In the genomic region with DNA sequence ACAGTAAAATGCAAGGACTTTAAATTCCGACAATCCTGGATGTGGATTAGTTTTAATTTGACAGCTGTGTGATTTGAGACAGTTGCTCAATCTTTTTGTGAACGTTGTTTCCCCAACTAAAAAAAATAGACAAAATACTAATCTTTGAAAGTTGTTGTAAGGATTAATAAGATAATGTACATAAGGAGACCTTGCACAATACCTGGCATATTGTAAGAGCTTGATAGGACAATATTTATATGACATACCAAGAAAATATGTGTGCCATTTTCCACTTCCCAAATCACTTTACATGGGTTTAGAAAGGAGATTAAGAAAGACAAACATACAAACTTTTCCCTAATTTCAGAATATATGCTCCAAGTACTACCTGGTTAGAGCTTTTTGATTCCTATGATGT, we compare ENCODE assay signal across 14 cellular contexts. TPM values are rescaled to one million over a fixed set of nuclear protein-coding genes. Genes with fewer than 3 reads are reported as not detected.
DNase-seq lines count a peak whose midpoint lies in the region; ATAC-seq, FAIRE-seq and TF ChIP-seq lines count a peak whose summit lies in the region.
"Had no signal": no experiment of that assay in that cellular context is flagged by ENCODE, and none has a peak within 500 bp of the region (broad histone marks: within the 10 kb centered on the region; RNA-seq: fewer than 3 reads in every experiment).

No MANE protein-coding gene starts in this region.

- H3K27ac ChIP-seq in IMR-90 (ENCODE audit: insufficient read depth, low read length) (no peak overlapping the region), K562 (ENCODE audit: extremely low read depth, low read depth, low read length) (no peak overlapping the region), skeletal muscle tissue (ENCODE audit: low read depth, low read length) (peak overlapping the region; percentile 31)

- no peaks in the 10 kb centered on the region for H3K79me1 ChIP-seq in IMR-90 (ENCODE audit: low read depth in 1 of 2, low read length in 2 of 2)

- TF ChIP-seq POLR2A in IMR-90 (IDR thresholded peaks at IDR 0.05; ENCODE audit: low read depth, low read length) (no peak), K562 (conservative IDR thresholded peaks at IDR 0.05) (no peak)

- no peak overlapping the region for H3K14ac ChIP-seq in IMR-90 (replicated peaks; ENCODE audit: low read depth, low read length)

- peak overlapping the region; percentile 19; the same call in 2 of the 3 replicates for H2BK15ac ChIP-seq in IMR-90 (ENCODE audit: low read depth, low read length)

- CTCF ChIA-PET in IMR-90 (lab: Yijun Ruan, JAX) (interaction anchor here (0.6 to 0.7 kb wide), 2 partner anchors 11 to 228 kb away, joined by 3 read pairs; no protein-coding TSS in a partner anchor), K562 (lab: Yijun Ruan, JAX; ENCODE audit: low intra/inter-chr PET ratio) (no interaction called here)

- no peaks in the 10 kb centered on the region for H3K79me2 ChIP-seq in K562 (ENCODE audit: control insufficient read depth, insufficient read depth, low read length)

- H3K27me3 ChIP-seq in IMR-90 (ENCODE audit: control insufficient read depth, insufficient read depth, low read length): no peaks in the 10 kb centered on the region
- peaks cover 0 to 4% of the 10 kb centered on the region in 2 experiments; a peak in 1 of 5 replicates for H3K27me3 ChIP-seq in K562 (ENCODE audit: control insufficient read depth in 2 of 2, insufficient read depth in 2 of 2, low read length in 2 of 2)
- H3K27me3 ChIP-seq in skeletal muscle tissue (ENCODE audit: control insufficient read depth in 3 of 3, insufficient read depth in 3 of 3, low read length in 3 of 3): no peaks in the 10 kb centered on the region

- no peaks in the 10 kb centered on the region for H4K20me1 ChIP-seq in IMR-90 (ENCODE audit: insufficient read depth, low read length)
- H4K20me1 ChIP-seq in K562 (replicated peaks; ENCODE audit: control insufficient read depth, insufficient read depth, low read length): no peaks in the 10 kb centered on the region

- no peak overlapping the region for H2AK9ac ChIP-seq in IMR-90 (replicated peaks; ENCODE audit: low read depth, low read length, poor library complexity)

- POLR2A ChIA-PET in IMR-90 (lab: Charles Lee; ENCODE audit: unreplicated experiment) (no interaction called here), K562 (lab: Yijun Ruan, JAX) (interaction anchor here (0.6 to 2.2 kb wide), 4 partner anchors 9 to 33 kb away, joined by 3 to 14 read pairs (median 4); no protein-coding TSS in a partner anchor)

- no peak overlapping the region for H2AK5ac ChIP-seq in IMR-90 (ENCODE audit: low read depth, low read length)

- peaks cover 7% of the 10 kb centered on the region; the same call in 1 of the 2 replicates for H3K9me1 ChIP-seq in IMR-90 (ENCODE audit: insufficient read depth, low read length)
- H3K9me1 ChIP-seq in K562 (ENCODE audit: control insufficient read depth, insufficient read depth, low read length): no peaks in the 10 kb centered on the region

- H4K91ac ChIP-seq in IMR-90 (ENCODE audit: insufficient read depth, low read depth, low read length): no peak overlapping the region

- dilution Hi-C loops in IMR-90 (cut with HindIII; ENCODE audit: low sequenced_read_pairs, unreplicated experiment): no loop called here

- no peak overlapping the region for H2BK20ac ChIP-seq in IMR-90 (ENCODE audit: low read depth, low read length)

- BruUV-seq in IMR-90 (replicated peaks; lab: Mats Ljungman, UMichigan) (no TSS peak), K562 (replicated peaks; lab: Mats Ljungman, UMichigan) (no TSS peak)

- H3K4me2 ChIP-seq in IMR-90 (ENCODE audit: low read depth, low read length): peak overlapping the region; percentile 49; the same call in 1 of the 2 replicates
- H3K4me2 ChIP-seq in K562 (ENCODE audit: insufficient read depth, low read length): no peak overlapping the region

- 0 out of 4 replicates have a peak overlapping the region, but pooled peaks of 1 of the 2 experiments have one; percentile 16 for H4K8ac ChIP-seq in IMR-90 (ENCODE audit: low read depth in 2 of 2, low read length in 2 of 2)

- WGBS in IMR-90 (ENCODE audit: extremely low coverage in 2 of 2, insufficient read length in 1 of 2), 2 experiments: no CpG with 5 or more reads among the region's 2 CpGs
- WGBS in K562 (ENCODE audit: insufficient coverage, low coverage, missing lambda C conversion rate): 11% methylated on average over 2 of the region's 2 CpGs

- FAIRE-seq in K562 (lab: Jason Lieb, UNC): no peak
- FAIRE-seq: H54, HTR-8/SVneo had no signal

- H3K4ac ChIP-seq in IMR-90 (ENCODE audit: low read depth, low read length): no peak overlapping the region

- ATAC-seq in IMR-90 (ENCODE audit: low read depth) (no peak), K562 (no peak), GM19467 (IDR thresholded peaks at IDR 0.05; ENCODE audit: unreplicated experiment) (no peak)
- ATAC-seq: SK-N-SH treated with all-trans-retinoic acid at 6 μM for 48 hours had no signal

- TF ChIP-seq EP300 in K562 (IDR thresholded peaks at IDR 0.05; ENCODE audit: low read length): no peak

- no peak for TF ChIP-seq CTCF in IMR-90 (conservative IDR thresholded peaks at IDR 0.05; ENCODE audit: low read depth, low read length)
- no peak for TF ChIP-seq CTCF in K562 (IDR thresholded peaks at IDR 0.05 in 2 of 3, conservative IDR thresholded peaks at IDR 0.05 in 1 of 3; ENCODE audit: insufficient read depth in 2 of 3, low read depth in 1 of 3, low read length in 3 of 3)

- H3K36me3 ChIP-seq in IMR-90 (ENCODE audit: control insufficient read depth, insufficient read depth, low read length) (no peaks in the 10 kb centered on the region), K562 (ENCODE audit: control insufficient read depth, insufficient read depth, low read length) (no peaks in the 10 kb centered on the region), skeletal muscle tissue (ENCODE audit: control insufficient read depth in 3 of 3, insufficient read depth in 3 of 3, low read length in 3 of 3) (no peaks in the 10 kb centered on the region)

- intact Hi-C loops in IMR-90 (cut with micrococcal nuclease) (no loop called here), K562 (cut with micrococcal nuclease) (no loop called here)

- no peaks in the 10 kb centered on the region for H3K9me3 ChIP-seq in IMR-90 (ENCODE audit: control insufficient read depth, insufficient read depth, low read length)
- H3K9me3 ChIP-seq in K562 (replicated peaks; ENCODE audit: control insufficient read depth, insufficient read depth, low read depth, low read length): no peaks in the 10 kb centered on the region; the same call in 1 of the 2 replicates
- no peaks in the 10 kb centered on the region for H3K9me3 ChIP-seq in skeletal muscle tissue (ENCODE audit: control insufficient read depth in 3 of 3, low read length in 3 of 3)

- no peak overlapping the region for H4K5ac ChIP-seq in IMR-90 (ENCODE audit: low read depth, low read length)

- no peak for TF ChIP-seq RAD21 in IMR-90 (IDR thresholded peaks at IDR 0.05; ENCODE audit: low read length)
- TF ChIP-seq RAD21 in K562 (CRISPR knock-in tag; conservative IDR thresholded peaks at IDR 0.05 in 1 of 2, IDR thresholded peaks at IDR 0.05 in 1 of 2): no peak

- no peak overlapping the region for H3K4me3 ChIP-seq in IMR-90 (ENCODE audit: insufficient read depth, low read depth, low read length)
- H3K4me3 ChIP-seq in K562: no peak overlapping the region
- no peak overlapping the region for H3K4me3 ChIP-seq in skeletal muscle tissue (ENCODE audit: low read length in 3 of 3)

- H3K56ac ChIP-seq in IMR-90 (ENCODE audit: extremely low read depth, insufficient read depth, low read length): no peak overlapping the region

- no peak overlapping the region for H2BK120ac ChIP-seq in IMR-90 (ENCODE audit: low read depth, low read length)

- no peak overlapping the region for H2BK5ac ChIP-seq in IMR-90 (ENCODE audit: low read depth, low read length, poor library complexity, severe bottlenecking)

- H3K18ac ChIP-seq in IMR-90 (ENCODE audit: low read depth, low read length): peak overlapping the region; percentile 30; the same call in 1 of the 2 replicates

- no peak overlapping the region for H3K23ac ChIP-seq in IMR-90 (ENCODE audit: low read depth, low read length)

- in situ Hi-C loops in IMR-90 (cut with MboI; ENCODE audit: low sequenced_read_pairs) (no loop called here), K562 (cut with MboI) (no loop called here)

- H2AFZ ChIP-seq in IMR-90 (replicated peaks; ENCODE audit: low read length, poor library complexity): no peak overlapping the region
- no peak overlapping the region for H2AFZ ChIP-seq in K562 (ENCODE audit: low read depth, low read length)

- DNase-seq in IMR-90 (peak; percentile 35), K562 (ENCODE audit: extremely low read depth in 1 of 4, low spot score in 3 of 4) (no peak), iris pigment epithelial cell (ENCODE audit: low read depth) (peak; percentile 79), NCI-H187 treated with DMSO at 0.1 percent for 48 hours (lab: John Stamatoyannopoulos, UW) (no peak)
- no peak for DNase-seq in stimulated activated CD8-positive, alpha-beta memory T cell treated with anti-CD3 and anti-CD28 coated beads, Interleukin-4, amount 100 ng/mL, for 48 hours
- DNase-seq: ACHN, NCI-H1092 treated with DMSO at 0.1 percent for 48 hours, NCI-H2081, OCI-M1 had no signal

- H3K4me1 ChIP-seq in IMR-90 (ENCODE audit: control insufficient read depth, insufficient read depth, low read length) (peaks cover 7% of the 10 kb centered on the region), K562 (replicated peaks in 1 of 2; ENCODE audit: control insufficient read depth in 2 of 2, insufficient read depth in 2 of 2, low read length in 2 of 2) (no peaks in the 10 kb centered on the region), skeletal muscle tissue (ENCODE audit: control insufficient read depth in 3 of 3, insufficient read depth in 3 of 3, low read length in 3 of 3) (peaks cover 6 to 15% (median 12%) of the 10 kb centered on the region in 3 donors)

- no peak overlapping the region for H3K9ac ChIP-seq in IMR-90 (ENCODE audit: low read depth, low read length)
- H3K9ac ChIP-seq in K562 (ENCODE audit: insufficient read depth in 1 of 2, low read depth in 2 of 2, low read length in 2 of 2): no peak overlapping the region
- peak overlapping the region in 2 of 3 donors; percentile 57 to 60 for H3K9ac ChIP-seq in skeletal muscle tissue (ENCODE audit: low read depth in 1 of 3, low read length in 3 of 3)

RNA-seq across cellular contexts. Expression of gene ARRDC3, which starts 25.3 kb away (rescaled TPM):
- total RNA-seq in IMR-90 (2012; rRNA removed): 82.2 and 86.7 TPM in 2 replicates
- polyA plus RNA-seq in IMR-90 (2012; rRNA removed): 4.8 and 19.3 TPM in 2 replicates
- polyA plus RNA-seq in IMR-90 (2012; cell fraction: cytosol; rRNA removed): 1.5 and 2.1 TPM in 2 replicates
- 2.7 and 46.8 TPM in 2 replicates for polyA plus RNA-seq in IMR-90 (2012; cell fraction: nucleus; rRNA removed; ENCODE audit: low replicate concordance)
- total RNA-seq in K562 (2011; cell fraction: chromatin; rRNA removed; ENCODE audit: low replicate concordance): 71.8 and 190 TPM in 2 replicates
- 40.0 and 50.7 TPM in 2 replicates for total RNA-seq in K562 (2011; cell fraction: nucleolus; rRNA removed)
- total RNA-seq in K562 (2011; cell fraction: nucleoplasm; rRNA removed): 79.3 and 101 TPM in 2 replicates
- 45.2 and 46.2 TPM in 2 replicates for total RNA-seq in K562 (2014; rRNA removed)
- total RNA-seq in K562 (2014; rRNA removed; fragmentation: Illumina TruSeq; extraction: Trizol): 54.4 and 58.1 TPM in 2 replicates
- total RNA-seq in K562 (2015; rRNA removed; fragmentation: Illumina TruSeq; extraction: Trizol): 36.0 and 39.4 TPM in 2 replicates
- total RNA-seq in K562 (2021): 42.1 and 49.1 TPM in 2 replicates
- 40.4 and 41.0 TPM in 2 replicates for polyA plus RNA-seq in K562 (2011; rRNA removed)
- 6.3 and 18.7 TPM in 2 replicates for polyA plus RNA-seq in K562 (2011; cell fraction: cytosol; rRNA removed)
- 49.0 and 78.9 TPM in 2 replicates for polyA plus RNA-seq in K562 (2011; cell fraction: nucleus; rRNA removed)
- polyA plus RNA-seq in K562 (2012): 27.7 and 35.0 TPM in 2 replicates
- polyA plus RNA-seq in K562 (2014; fragmentation: Illumina TruSeq; extraction: Trizol): 19.3 and 25.5 TPM in 2 replicates
- 10 to 100 TPM; 23.8 to 30.2 TPM for polyA plus RNA-seq in K562 (2014; fragmentation: Nextera tagmentation; extraction: Ambion mirVana)
- polyA plus RNA-seq in K562 (2014; rRNA removed): 15.3 and 15.9 TPM in 2 replicates
- 193 and 245 TPM in 2 replicates for polyA minus RNA-seq in K562 (2011; rRNA and poly(A)+ RNA removed)
- 88.1 and 97.8 TPM in 2 replicates for polyA minus RNA-seq in K562 (2011; cell fraction: cytosol; rRNA and poly(A)+ RNA removed)
- polyA minus RNA-seq in K562 (2011; cell fraction: nucleus; rRNA and poly(A)+ RNA removed): 124 and 274 TPM in 2 replicates
- 132 TPM for total RNA-seq in skeletal muscle tissue

Comparison
In these comparisons a context has a peak if more than half of its experiments do, and no peak if none do; other contexts are left out.
1. DNase-seq: peak in IMR-90 (single experiment) and iris pigment epithelial cell (single experiment); none in K562 (0 of 4), stimulated activated CD8-positive, alpha-beta memory T cell treated with anti-CD3 and anti-CD28 coated beads, Interleukin-4, amount 100 ng/mL, for 48 hours (single experiment) and NCI-H187 treated with DMSO at 0.1 percent for 48 hours (single experiment).
2. H3K9ac ChIP-seq: peak in skeletal muscle tissue (2 of 3); none in IMR-90 (single experiment) and K562 (0 of 2).